ENCODE assay signal across 1 cellular context in genomic region chr19:4302238-4302630, GRCh38.
TF ChIP-seq lines count a peak whose summit lies in the region.

TMIGD2 (minus strand) TSS chr19:4302389; CDS start chr19:4302385, 4 bp downstream.

TF ChIP-seq in WTC11, 78 proteins besides CTCF, POLR2A, EP300 and RAD21 (continued from another document):
- TF ChIP-seq, protein P1, sequence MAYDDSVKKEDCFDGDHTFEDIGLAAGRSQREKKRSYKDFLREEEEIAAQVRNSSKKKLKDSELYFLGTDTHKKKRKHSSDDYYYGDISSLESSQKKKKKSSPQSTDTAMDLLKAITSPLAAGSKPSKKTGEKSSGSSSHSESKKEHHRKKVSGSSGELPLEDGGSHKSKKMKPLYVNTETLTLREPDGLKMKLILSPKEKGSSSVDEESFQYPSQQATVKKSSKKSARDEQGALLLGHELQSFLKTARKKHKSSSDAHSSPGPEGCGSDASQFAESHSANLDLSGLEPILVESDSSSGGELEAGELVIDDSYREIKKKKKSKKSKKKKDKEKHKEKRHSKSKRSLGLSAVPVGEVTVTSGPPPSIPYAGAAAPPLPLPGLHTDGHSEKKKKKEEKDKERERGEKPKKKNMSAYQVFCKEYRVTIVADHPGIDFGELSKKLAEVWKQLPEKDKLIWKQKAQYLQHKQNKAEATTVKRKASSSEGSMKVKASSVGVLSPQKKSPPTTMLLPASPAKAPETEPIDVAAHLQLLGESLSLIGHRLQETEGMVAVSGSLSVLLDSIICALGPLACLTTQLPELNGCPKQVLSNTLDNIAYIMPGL (CRISPR knock-in tag; IDR thresholded peaks at IDR 0.05) = no peak
- no peak for TF ChIP-seq USF1 (CRISPR knock-in tag; IDR thresholded peaks at IDR 0.05)
- TF ChIP-seq, protein P2, sequence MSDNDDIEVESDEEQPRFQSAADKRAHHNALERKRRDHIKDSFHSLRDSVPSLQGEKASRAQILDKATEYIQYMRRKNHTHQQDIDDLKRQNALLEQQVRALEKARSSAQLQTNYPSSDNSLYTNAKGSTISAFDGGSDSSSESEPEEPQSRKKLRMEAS (CRISPR knock-in tag; IDR thresholded peaks at IDR 0.05) = no peak
- TF ChIP-seq, protein P3, sequence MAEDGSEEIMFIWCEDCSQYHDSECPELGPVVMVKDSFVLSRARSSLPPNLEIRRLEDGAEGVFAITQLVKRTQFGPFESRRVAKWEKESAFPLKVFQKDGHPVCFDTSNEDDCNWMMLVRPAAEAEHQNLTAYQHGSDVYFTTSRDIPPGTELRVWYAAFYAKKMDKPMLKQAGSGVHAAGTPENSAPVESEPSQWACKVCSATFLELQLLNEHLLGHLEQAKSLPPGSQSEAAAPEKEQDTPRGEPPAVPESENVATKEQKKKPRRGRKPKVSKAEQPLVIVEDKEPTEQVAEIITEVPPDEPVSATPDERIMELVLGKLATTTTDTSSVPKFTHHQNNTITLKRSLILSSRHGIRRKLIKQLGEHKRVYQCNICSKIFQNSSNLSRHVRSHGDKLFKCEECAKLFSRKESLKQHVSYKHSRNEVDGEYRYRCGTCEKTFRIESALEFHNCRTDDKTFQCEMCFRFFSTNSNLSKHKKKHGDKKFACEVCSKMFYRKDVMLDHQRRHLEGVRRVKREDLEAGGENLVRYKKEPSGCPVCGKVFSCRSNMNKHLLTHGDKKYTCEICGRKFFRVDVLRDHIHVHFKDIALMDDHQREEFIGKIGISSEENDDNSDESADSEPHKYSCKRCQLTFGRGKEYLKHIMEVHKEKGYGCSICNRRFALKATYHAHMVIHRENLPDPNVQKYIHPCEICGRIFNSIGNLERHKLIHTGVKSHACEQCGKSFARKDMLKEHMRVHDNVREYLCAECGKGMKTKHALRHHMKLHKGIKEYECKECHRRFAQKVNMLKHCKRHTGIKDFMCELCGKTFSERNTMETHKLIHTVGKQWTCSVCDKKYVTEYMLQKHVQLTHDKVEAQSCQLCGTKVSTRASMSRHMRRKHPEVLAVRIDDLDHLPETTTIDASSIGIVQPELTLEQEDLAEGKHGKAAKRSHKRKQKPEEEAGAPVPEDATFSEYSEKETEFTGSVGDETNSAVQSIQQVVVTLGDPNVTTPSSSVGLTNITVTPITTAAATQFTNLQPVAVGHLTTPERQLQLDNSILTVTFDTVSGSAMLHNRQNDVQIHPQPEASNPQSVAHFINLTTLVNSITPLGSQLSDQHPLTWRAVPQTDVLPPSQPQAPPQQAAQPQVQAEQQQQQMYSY (CRISPR knock-in tag; IDR thresholded peaks at IDR 0.05) = no peak
- TF ChIP-seq ZBTB21 (CRISPR knock-in tag; IDR thresholded peaks at IDR 0.05; ENCODE audit: borderline replicate concordance) = no peak
- TF ChIP-seq, protein P4, sequence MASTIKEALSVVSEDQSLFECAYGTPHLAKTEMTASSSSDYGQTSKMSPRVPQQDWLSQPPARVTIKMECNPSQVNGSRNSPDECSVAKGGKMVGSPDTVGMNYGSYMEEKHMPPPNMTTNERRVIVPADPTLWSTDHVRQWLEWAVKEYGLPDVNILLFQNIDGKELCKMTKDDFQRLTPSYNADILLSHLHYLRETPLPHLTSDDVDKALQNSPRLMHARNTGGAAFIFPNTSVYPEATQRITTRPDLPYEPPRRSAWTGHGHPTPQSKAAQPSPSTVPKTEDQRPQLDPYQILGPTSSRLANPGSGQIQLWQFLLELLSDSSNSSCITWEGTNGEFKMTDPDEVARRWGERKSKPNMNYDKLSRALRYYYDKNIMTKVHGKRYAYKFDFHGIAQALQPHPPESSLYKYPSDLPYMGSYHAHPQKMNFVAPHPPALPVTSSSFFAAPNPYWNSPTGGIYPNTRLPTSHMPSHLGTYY (CRISPR knock-in tag; IDR thresholded peaks at IDR 0.05) = no peak
- TF ChIP-seq, protein P5, sequence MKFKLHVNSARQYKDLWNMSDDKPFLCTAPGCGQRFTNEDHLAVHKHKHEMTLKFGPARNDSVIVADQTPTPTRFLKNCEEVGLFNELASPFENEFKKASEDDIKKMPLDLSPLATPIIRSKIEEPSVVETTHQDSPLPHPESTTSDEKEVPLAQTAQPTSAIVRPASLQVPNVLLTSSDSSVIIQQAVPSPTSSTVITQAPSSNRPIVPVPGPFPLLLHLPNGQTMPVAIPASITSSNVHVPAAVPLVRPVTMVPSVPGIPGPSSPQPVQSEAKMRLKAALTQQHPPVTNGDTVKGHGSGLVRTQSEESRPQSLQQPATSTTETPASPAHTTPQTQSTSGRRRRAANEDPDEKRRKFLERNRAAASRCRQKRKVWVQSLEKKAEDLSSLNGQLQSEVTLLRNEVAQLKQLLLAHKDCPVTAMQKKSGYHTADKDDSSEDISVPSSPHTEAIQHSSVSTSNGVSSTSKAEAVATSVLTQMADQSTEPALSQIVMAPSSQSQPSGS (CRISPR knock-in tag; IDR thresholded peaks at IDR 0.05; ENCODE audit: borderline replicate concordance, low read depth) = no peak
- TF ChIP-seq, protein P6, sequence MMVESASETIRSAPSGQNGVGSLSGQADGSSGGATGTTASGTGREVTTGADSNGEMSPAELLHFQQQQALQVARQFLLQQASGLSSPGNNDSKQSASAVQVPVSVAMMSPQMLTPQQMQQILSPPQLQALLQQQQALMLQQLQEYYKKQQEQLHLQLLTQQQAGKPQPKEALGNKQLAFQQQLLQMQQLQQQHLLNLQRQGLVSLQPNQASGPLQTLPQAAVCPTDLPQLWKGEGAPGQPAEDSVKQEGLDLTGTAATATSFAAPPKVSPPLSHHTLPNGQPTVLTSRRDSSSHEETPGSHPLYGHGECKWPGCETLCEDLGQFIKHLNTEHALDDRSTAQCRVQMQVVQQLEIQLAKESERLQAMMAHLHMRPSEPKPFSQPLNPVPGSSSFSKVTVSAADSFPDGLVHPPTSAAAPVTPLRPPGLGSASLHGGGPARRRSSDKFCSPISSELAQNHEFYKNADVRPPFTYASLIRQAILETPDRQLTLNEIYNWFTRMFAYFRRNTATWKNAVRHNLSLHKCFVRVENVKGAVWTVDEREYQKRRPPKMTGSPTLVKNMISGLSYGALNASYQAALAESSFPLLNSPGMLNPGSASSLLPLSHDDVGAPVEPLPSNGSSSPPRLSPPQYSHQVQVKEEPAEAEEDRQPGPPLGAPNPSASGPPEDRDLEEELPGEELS (CRISPR knock-in tag; IDR thresholded peaks at IDR 0.05) = no peak
- no peak for TF ChIP-seq KAT7 (CRISPR knock-in tag; IDR thresholded peaks at IDR 0.05; ENCODE audit: borderline replicate concordance)
- TF ChIP-seq, protein P7, sequence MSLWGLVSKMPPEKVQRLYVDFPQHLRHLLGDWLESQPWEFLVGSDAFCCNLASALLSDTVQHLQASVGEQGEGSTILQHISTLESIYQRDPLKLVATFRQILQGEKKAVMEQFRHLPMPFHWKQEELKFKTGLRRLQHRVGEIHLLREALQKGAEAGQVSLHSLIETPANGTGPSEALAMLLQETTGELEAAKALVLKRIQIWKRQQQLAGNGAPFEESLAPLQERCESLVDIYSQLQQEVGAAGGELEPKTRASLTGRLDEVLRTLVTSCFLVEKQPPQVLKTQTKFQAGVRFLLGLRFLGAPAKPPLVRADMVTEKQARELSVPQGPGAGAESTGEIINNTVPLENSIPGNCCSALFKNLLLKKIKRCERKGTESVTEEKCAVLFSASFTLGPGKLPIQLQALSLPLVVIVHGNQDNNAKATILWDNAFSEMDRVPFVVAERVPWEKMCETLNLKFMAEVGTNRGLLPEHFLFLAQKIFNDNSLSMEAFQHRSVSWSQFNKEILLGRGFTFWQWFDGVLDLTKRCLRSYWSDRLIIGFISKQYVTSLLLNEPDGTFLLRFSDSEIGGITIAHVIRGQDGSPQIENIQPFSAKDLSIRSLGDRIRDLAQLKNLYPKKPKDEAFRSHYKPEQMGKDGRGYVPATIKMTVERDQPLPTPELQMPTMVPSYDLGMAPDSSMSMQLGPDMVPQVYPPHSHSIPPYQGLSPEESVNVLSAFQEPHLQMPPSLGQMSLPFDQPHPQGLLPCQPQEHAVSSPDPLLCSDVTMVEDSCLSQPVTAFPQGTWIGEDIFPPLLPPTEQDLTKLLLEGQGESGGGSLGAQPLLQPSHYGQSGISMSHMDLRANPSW (CRISPR knock-in tag; conservative IDR thresholded peaks at IDR 0.05; ENCODE audit: low read depth) = no peak
- no peak for TF ChIP-seq ETV6 (CRISPR knock-in tag; IDR thresholded peaks at IDR 0.05)
- TF ChIP-seq ZNF138 (CRISPR knock-in tag; conservative IDR thresholded peaks at IDR 0.05) = no peak
- TF ChIP-seq ARID4B (CRISPR knock-in tag; IDR thresholded peaks at IDR 0.05; ENCODE audit: borderline replicate concordance) = no peak
